16 cellular contexts compared by ENCODE assay signal in genomic region chr6:112178846-112179245, GRCh38.
A peak's percentile ranks its signal among the peaks of the same experiment; 100 is the strongest.
DNase-seq lines count a peak whose midpoint lies in the region; TF ChIP-seq lines count a peak whose summit lies in the region.
"Had no signal": no experiment of that assay in that cellular context is flagged by ENCODE, and none has a peak within 500 bp of the region (broad histone marks: within the 10 kb centered on the region; RNA-seq: fewer than 3 reads in every experiment).

No MANE protein-coding gene starts in this region.

- WGBS in esophagus squamous epithelium, 2 donors: 81 to 95% methylated on average over 2 of the region's 2 CpGs

- peaks cover 37% of the 10 kb centered on the region for H3K27me3 Mint-ChIP-seq in activated CD4-positive, alpha-beta T cell treated with anti-CD3 and anti-CD28 coated beads, Interleukin-2, amount 10 ng/mL, durations not matched to agents 7 days and 5 days

- H3K4me1 Mint-ChIP-seq in activated CD4-positive, alpha-beta T cell treated with anti-CD3 and anti-CD28 coated beads, Interleukin-2, amount 10 ng/mL, durations not matched to agents 7 days and 5 days: no peaks in the 10 kb centered on the region
- H3K4me1 Mint-ChIP-seq: B cell; CD4-positive, alpha-beta memory T cell had no signal

- CTCF ChIA-PET in activated CD4-positive, alpha-beta T cell treated with anti-CD3 and anti-CD28 coated beads, Interleukin-2, amount 10 ng/mL, durations not matched to agents 7 days and 5 days (lab: Charles Lee): interaction anchor here (1.9 kb wide), 1 partner anchor 129 kb away, joined by 11 read pairs; no protein-coding TSS in a partner anchor

- H3K9ac ChIP-seq in neural cell (ENCODE audit: low read length) (no peak overlapping the region), subcutaneous abdominal adipose tissue (ENCODE audit: low read length in 5 of 5) (peak overlapping the region in 1 of 5 donors; percentile 33)

- no peaks in the 10 kb centered on the region for H3K27me3 ChIP-seq in SJSA1 (replicated peaks)
- no peaks in the 10 kb centered on the region for H3K27me3 ChIP-seq in esophagus squamous epithelium
- no peaks in the 10 kb centered on the region for H3K27me3 ChIP-seq in neural cell (ENCODE audit: insufficient read depth, low read depth, low read length)
- H3K27me3 ChIP-seq in subcutaneous abdominal adipose tissue (ENCODE audit: control insufficient read depth in 5 of 5, insufficient read depth in 4 of 5, low read length in 5 of 5): no peaks in the 10 kb centered on the region

- H4K20me1 ChIP-seq in neural cell (ENCODE audit: insufficient read depth): no peaks in the 10 kb centered on the region

- TF ChIP-seq RAD21 in neural cell (conservative IDR thresholded peaks at IDR 0.05): no peak

- TF ChIP-seq POLR2A in esophagus squamous epithelium (IDR thresholded peaks at IDR 0.05): no peak

- H3K4me2 ChIP-seq in neural cell (ENCODE audit: low read length): no peak overlapping the region

- POLR2A ChIA-PET in activated CD4-positive, alpha-beta T cell treated with anti-CD3 and anti-CD28 coated beads, Interleukin-2, amount 10 ng/mL, durations not matched to agents 7 days and 5 days (lab: Charles Lee): no interaction called here

- H3K4me1 ChIP-seq in SJSA1 (replicated peaks) (peaks cover 40% of the 10 kb centered on the region), esophagus squamous epithelium (peaks cover 0 to 18% (median 0%) of the 10 kb centered on the region in 3 donors), subcutaneous abdominal adipose tissue (ENCODE audit: control insufficient read depth in 5 of 5, insufficient read depth in 5 of 5, low read length in 5 of 5) (peaks cover 0 to 10% (median 3%) of the 10 kb centered on the region in 5 donors)

- H2AFZ ChIP-seq in neural cell (ENCODE audit: low read depth, low read length): no peak overlapping the region

- no peaks in the 10 kb centered on the region for H3K79me2 ChIP-seq in neural cell (replicated peaks; ENCODE audit: insufficient read depth, low read length)

- H3K9me2 ChIP-seq in neural cell (ENCODE audit: insufficient read depth, low read length): no peaks in the 10 kb centered on the region

- peak; percentile 76 for TF ChIP-seq EP300 in neural cell (conservative IDR thresholded peaks at IDR 0.05; ENCODE audit: poor library complexity, severe bottlenecking)

- intact Hi-C loops in esophagus squamous epithelium (cut with DNase I): no loop called here

- H3K27ac ChIP-seq in SJSA1 (peak overlapping the region; percentile 29), esophagus squamous epithelium (peak overlapping the region in 3 of 4 donors; percentile 1 to 23 (median 5)), neural cell (ENCODE audit: low read length) (no peak overlapping the region), subcutaneous abdominal adipose tissue (ENCODE audit: low read depth, low read length) (peak overlapping the region; percentile 83)
- H3K27ac ChIP-seq: C4-2B, HL-60 had no signal

- no peaks in the 10 kb centered on the region for H3K9me3 Mint-ChIP-seq in activated CD4-positive, alpha-beta T cell treated with anti-CD3 and anti-CD28 coated beads, Interleukin-2, amount 10 ng/mL, durations not matched to agents 7 days and 5 days
- H3K9me3 Mint-ChIP-seq: CD4-positive, alpha-beta memory T cell; HFFc6 had no signal

- no peaks in the 10 kb centered on the region for H3F3A ChIP-seq in neural cell (ENCODE audit: insufficient read depth, low read length, poor library complexity, severe bottlenecking)

- H3K4me3 Mint-ChIP-seq in activated CD4-positive, alpha-beta T cell treated with anti-CD3 and anti-CD28 coated beads, Interleukin-2, amount 10 ng/mL, durations not matched to agents 7 days and 5 days: no peak overlapping the region
- H3K4me3 Mint-ChIP-seq: B cell; CD4-positive, alpha-beta memory T cell; HFFc6 had no signal

- H3K36me3 ChIP-seq in SJSA1: no peaks in the 10 kb centered on the region
- peaks cover 0 to 21% (median 4%) of the 10 kb centered on the region in 3 donors for H3K36me3 ChIP-seq in esophagus squamous epithelium
- no peaks in the 10 kb centered on the region for H3K36me3 ChIP-seq in neural cell (ENCODE audit: insufficient read depth, low read length)
- H3K36me3 ChIP-seq in subcutaneous abdominal adipose tissue (ENCODE audit: control insufficient read depth in 5 of 5, insufficient read depth in 5 of 5, low read length in 5 of 5): peaks cover 63 to 94% (median 87%) of the 10 kb centered on the region in 5 donors

- H3K9me3 ChIP-seq in SJSA1 (replicated peaks): no peaks in the 10 kb centered on the region
- H3K9me3 ChIP-seq in esophagus squamous epithelium: no peaks in the 10 kb centered on the region
- no peaks in the 10 kb centered on the region for H3K9me3 ChIP-seq in neural cell (ENCODE audit: low read length)
- H3K9me3 ChIP-seq in subcutaneous abdominal adipose tissue (ENCODE audit: control insufficient read depth in 5 of 5, low read length in 5 of 5): no peaks in the 10 kb centered on the region

- TF ChIP-seq CTCF in esophagus squamous epithelium (IDR thresholded peaks at IDR 0.05) (no peak), neural cell (IDR thresholded peaks at IDR 0.05; ENCODE audit: poor library complexity, severe bottlenecking) (no peak)

- H3K4me3 ChIP-seq in SJSA1: no peak overlapping the region
- no peak overlapping the region for H3K4me3 ChIP-seq in esophagus squamous epithelium
- no peak overlapping the region for H3K4me3 ChIP-seq in neural cell (ENCODE audit: low read length)
- no peak overlapping the region for H3K4me3 ChIP-seq in subcutaneous abdominal adipose tissue (ENCODE audit: low read depth in 1 of 5, low read length in 5 of 5)

- DNase-seq in SJSA1 (ENCODE audit: low read depth in 1 of 2, low spot score in 2 of 2) (peak; percentile 73 to 81), esophagus squamous epithelium (lab: John Stamatoyannopoulos, UW) (no peak), superior temporal gyrus (ENCODE audit: extremely low spot score) (no peak), DMS53 treated with DMSO at 0.1 percent for 48 hours (lab: John Stamatoyannopoulos, UW; ENCODE audit: unreplicated experiment) (no peak)
- no peak for DNase-seq in activated CD4-positive, alpha-beta T cell treated with anti-CD3 and anti-CD28 coated beads, Interleukin-2, amount 10 ng/mL, durations not matched to agents 7 days and 5 days
- DNase-seq: CD4-positive, alpha-beta memory T cell; DMS153; DND-41; GDM1; HCEC 1CT; HFFc6 had no signal

- H3K27ac Mint-ChIP-seq in activated CD4-positive, alpha-beta T cell treated with anti-CD3 and anti-CD28 coated beads, Interleukin-2, amount 10 ng/mL, durations not matched to agents 7 days and 5 days: no peak overlapping the region
- H3K27ac Mint-ChIP-seq: B cell; CD4-positive, alpha-beta memory T cell; HFFc6 had no signal

- H3K36me3 Mint-ChIP-seq in activated CD4-positive, alpha-beta T cell treated with anti-CD3 and anti-CD28 coated beads, Interleukin-2, amount 10 ng/mL, durations not matched to agents 7 days and 5 days (ENCODE audit: low read depth): no peaks in the 10 kb centered on the region
- H3K36me3 Mint-ChIP-seq: CD4-positive, alpha-beta memory T cell had no signal

TF ChIP-seq in neural cell, 6 proteins besides CTCF, POLR2A, EP300 and RAD21:
- TF ChIP-seq TAF1 (IDR thresholded peaks at IDR 0.05; ENCODE audit: low read depth) (no peak), SMC3 (conservative IDR thresholded peaks at IDR 0.05; ENCODE audit: poor library complexity) (no peak), POLR2AphosphoS5 (IDR thresholded peaks at IDR 0.05) (peak; percentile 40)

Comparison
In these comparisons a context has a peak if more than half of its experiments do, and no peak if none do; other contexts are left out.
1. DNase-seq: peak in SJSA1 (2 of 2); none in esophagus squamous epithelium (single experiment), superior temporal gyrus (single experiment), DMS53 treated with DMSO at 0.1 percent for 48 hours (single experiment) and activated CD4-positive, alpha-beta T cell treated with anti-CD3 and anti-CD28 coated beads, Interleukin-2, amount 10 ng/mL, durations not matched to agents 7 days and 5 days (single experiment).